Comparison of ENCODE assay signal across 8 cellular contexts in the genomic region with DNA sequence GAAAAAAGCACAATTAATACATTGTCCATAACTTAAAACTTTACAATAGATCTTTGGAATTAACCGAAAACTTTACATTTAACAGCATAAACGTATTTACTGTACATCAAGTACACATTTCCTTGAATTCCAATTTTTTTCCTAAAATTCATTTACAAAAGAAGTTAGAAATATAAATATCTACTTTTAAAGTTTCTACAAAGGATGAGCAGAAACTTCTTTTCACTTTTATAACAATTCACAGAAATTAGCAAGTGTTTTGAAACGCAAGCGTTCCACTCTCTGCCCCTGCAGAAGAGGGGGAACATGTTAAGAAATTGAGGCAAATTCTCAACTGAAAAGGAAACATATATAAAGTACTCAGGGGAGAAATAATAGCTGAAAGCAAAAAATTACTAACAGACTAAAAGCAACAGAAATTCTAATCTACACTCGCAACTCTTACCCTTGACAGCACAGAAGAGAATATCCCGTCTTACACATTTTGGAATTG. TPM values are rescaled to one million over a fixed set of nuclear protein-coding genes. Genes with fewer than 3 reads are reported as not detected.
DNase-seq lines count a peak whose midpoint lies in the region; ATAC-seq and TF ChIP-seq lines count a peak whose summit lies in the region.

No MANE protein-coding gene starts in this region.

- H3K9me3 ChIP-seq in left lung (no peaks in the 10 kb centered on the region), testis (no peaks in the 10 kb centered on the region)

- H3K4me1 ChIP-seq in left lung (peaks cover 22 to 61% of the 10 kb centered on the region in 2 donors), testis (peaks cover 37% of the 10 kb centered on the region)

- H3K27ac Mint-ChIP-seq in activated CD4-positive, alpha-beta T cell treated with anti-CD3 and anti-CD28 coated beads, Interleukin-2, amount 10 ng/mL, durations not matched to agents 24 days and 14 days: peak overlapping the region; percentile 100

- peak overlapping the region; percentile 94 for H3K4me3 ChIP-seq in left lung
- H3K4me3 ChIP-seq in testis: peak overlapping the region; percentile 99 to 100

- no peak for DNase-seq in activated CD4-positive, alpha-beta T cell treated with anti-CD3 and anti-CD28 coated beads, Interleukin-2, amount 10 ng/mL, durations not matched to agents 24 days and 14 days
- no peak for DNase-seq in activated CD4-positive, alpha-beta T cell treated with anti-CD3 and anti-CD28 coated beads, Interleukin-2, amount 50 U/mL, for 4 hours
- DNase-seq in left lung: no peak
- no peak for DNase-seq in testis
- DNase-seq in activated effector memory CD4-positive, alpha-beta T cell treated with anti-CD3 and anti-CD28 coated beads, Interleukin-2, amount 50 U/mL, for 16 hours: no peak
- DNase-seq in NCI-H1436 treated with DMSO at 0.1 percent for 48 hours (lab: John Stamatoyannopoulos, UW): no peak
- no peak for DNase-seq in GOT3 (lab: John Stamatoyannopoulos, UW)

- H3K27me3 Mint-ChIP-seq in activated CD4-positive, alpha-beta T cell treated with anti-CD3 and anti-CD28 coated beads, Interleukin-2, amount 10 ng/mL, durations not matched to agents 24 days and 14 days: no peaks in the 10 kb centered on the region

- H3K36me3 ChIP-seq in left lung (no peaks in the 10 kb centered on the region), testis (ENCODE audit: low read depth, missing control alignments) (no peaks in the 10 kb centered on the region)

- peaks cover 7% of the 10 kb centered on the region for H3K9me3 Mint-ChIP-seq in activated CD4-positive, alpha-beta T cell treated with anti-CD3 and anti-CD28 coated beads, Interleukin-2, amount 10 ng/mL, durations not matched to agents 24 days and 14 days

- no peak for TF ChIP-seq POLR2A in testis (IDR thresholded peaks at IDR 0.05)

- intact Hi-C loops in activated CD4-positive, alpha-beta T cell treated with anti-CD3 and anti-CD28 coated beads, Interleukin-2, amount 10 ng/mL, durations not matched to agents 24 days and 14 days (cut with micrococcal nuclease): loop anchor here (1.0 to 10.0 kb wide), 8 partner anchors 10 to 462 kb away; a partner anchor contains a TSS
- intact Hi-C loops in left lung (cut with DNase I) (loop anchor here in 1 of 2 donors (5.0 to 10.0 kb wide), 2 partner anchors 51 to 98 kb away; a partner anchor contains a TSS), testis (cut with DNase I; ENCODE audit: low total_unique reads) (loop anchor here (5.0 to 10.0 kb wide), 2 partner anchors 51 to 98 kb away; a partner anchor contains a TSS)

- ATAC-seq in left lung: no peak

- H3K27me3 ChIP-seq in left lung (no peaks in the 10 kb centered on the region), testis (no peaks in the 10 kb centered on the region)

- TF ChIP-seq CTCF in left lung (IDR thresholded peaks at IDR 0.05): no peak
- no peak for TF ChIP-seq CTCF in testis (IDR thresholded peaks at IDR 0.05)

- H3K27ac ChIP-seq in angular gyrus (ENCODE audit: low read depth, low read length) (peak overlapping the region; percentile 90), left lung (peak overlapping the region; percentile 100), testis (peak overlapping the region; percentile 100)

- H3K4me3 Mint-ChIP-seq in activated CD4-positive, alpha-beta T cell treated with anti-CD3 and anti-CD28 coated beads, Interleukin-2, amount 10 ng/mL, durations not matched to agents 24 days and 14 days: peak overlapping the region; percentile 89

- peaks cover 55% of the 10 kb centered on the region for H3K4me1 Mint-ChIP-seq in activated CD4-positive, alpha-beta T cell treated with anti-CD3 and anti-CD28 coated beads, Interleukin-2, amount 10 ng/mL, durations not matched to agents 24 days and 14 days

- WGBS in testis, 2 donors: 0 to 1% methylated on average over 6 of the region's 6 CpGs

- peaks cover 32% of the 10 kb centered on the region for H3K36me3 Mint-ChIP-seq in activated CD4-positive, alpha-beta T cell treated with anti-CD3 and anti-CD28 coated beads, Interleukin-2, amount 10 ng/mL, durations not matched to agents 24 days and 14 days (ENCODE audit: low read depth)

RNA-seq across cellular contexts. Expression of a gene that starts 1.5 kb away (rescaled TPM):
- 63.5 and 63.7 TPM in 2 replicates for total RNA-seq in activated CD4-positive, alpha-beta T cell treated with anti-CD3 and anti-CD28 coated beads, Interleukin-2, amount 10 ng/mL, durations not matched to agents 24 days and 14 days
- total RNA-seq in left lung (100 to 1,000 TPM in 1 of 2 donors, 10 to 100 TPM in 1; 98.4 to 104 TPM), testis (100 to 1,000 TPM; 126 to 132 TPM)
- polyA plus RNA-seq in testis (ENCODE audit: insufficient read depth, low read depth, low replicate concordance): 72.7 TPM

RNA-seq across cellular contexts. Expression of a gene that starts 50.4 kb away (rescaled TPM):
- 333 and 336 TPM in 2 replicates for total RNA-seq in activated CD4-positive, alpha-beta T cell treated with anti-CD3 and anti-CD28 coated beads, Interleukin-2, amount 10 ng/mL, durations not matched to agents 24 days and 14 days
- total RNA-seq in left lung: 100 to 1,000 TPM; 151 to 180 TPM
- 100 to 1,000 TPM in 1 of 2 donors, 10 to 100 TPM in 1; 81.3 to 103 TPM for total RNA-seq in testis
- polyA plus RNA-seq in testis (ENCODE audit: insufficient read depth, low read depth, low replicate concordance): 284 TPM
